ENCODE assay signal across 8 cellular contexts in genomic region chr3:194057570-194058188, GRCh38.
DNase-seq lines count a peak whose midpoint lies in the region; ATAC-seq, FAIRE-seq and TF ChIP-seq lines count a peak whose summit lies in the region.

No MANE protein-coding gene starts in this region.

- dilution Hi-C loops in keratinocyte (cut with MboI; ENCODE audit: extremely low pct_ligation_motif_present, low sequenced_read_pairs), result no loop called here

- peaks cover 18% of the 10 kb centered on the region for H3K4me1 ChIP-seq in Panc1 (ENCODE audit: control insufficient read depth, insufficient read depth, low read length)
- H3K4me1 ChIP-seq in keratinocyte (ENCODE audit: control insufficient read depth, extremely low read depth, insufficient read depth, low read length), result peaks cover 11% of the 10 kb centered on the region
- H3K4me1 ChIP-seq in thymus (ENCODE audit: control insufficient read depth, insufficient read depth, low read length), result peaks cover 3% of the 10 kb centered on the region

- WGBS in thymus, result 50% methylated on average over 8 of the region's 8 CpGs

- DNase-seq in activated T-cell treated with anti-CD3 and anti-CD28 coated beads, Interleukin-2, amount 50 U/mL, for 72 hours, result no peak
- no peak for DNase-seq in activated T-cell treated with anti-CD3 and anti-CD28 coated beads, Interleukin-2, amount 50 U/mL, for 1 hour
- DNase-seq in Panc1 (ENCODE audit: low read depth, low spot score) (no peak), keratinocyte (ENCODE audit: low read depth, low spot score) (no peak), HuH-7.5 (ENCODE audit: low spot score) (no peak), NCI-H69 (lab: John Stamatoyannopoulos, UW) (no peak)

- H2AFZ ChIP-seq in keratinocyte (ENCODE audit: control insufficient read depth, low read length), result no peak overlapping the region

- peaks cover 0 to 1% of the 10 kb centered on the region in 2 donors for H3K36me3 Mint-ChIP-seq in activated T-cell treated with anti-CD3 and anti-CD28 coated beads, Interleukin-2, amount 50 U/mL, for 72 hours (ENCODE audit: insufficient read depth in 2 of 2)

- TF ChIP-seq CTCF in Panc1 (IDR thresholded peaks at IDR 0.05) (no peak), keratinocyte (optimal IDR thresholded peaks at IDR 0.05 in 1 of 3, IDR thresholded peaks at IDR 0.05 in 1 of 3, conservative IDR thresholded peaks at IDR 0.05 in 1 of 3; ENCODE audit: extremely low read depth in 1 of 3, insufficient read depth in 2 of 3, low read length in 3 of 3) (no peak)

- H3K4me3 ChIP-seq in Panc1 (ENCODE audit: low read depth in 2 of 2, low read length in 2 of 2) (peak overlapping the region in 1 of 2 experiments; percentile 40; a peak in 1 of 4 replicates), keratinocyte (ENCODE audit: control insufficient read depth in 2 of 3, extremely low read depth in 1 of 3, insufficient read depth in 2 of 3, low read depth in 1 of 3, low read length in 3 of 3) (no peak overlapping the region), thymus (ENCODE audit: low read length) (peak overlapping the region; percentile 53)

- H3K27ac Mint-ChIP-seq in activated T-cell treated with anti-CD3 and anti-CD28 coated beads, Interleukin-2, amount 50 U/mL, for 72 hours, result peak overlapping the region; percentile 29

- POLR2A ChIA-PET in Panc1 (lab: Charles Lee), result no interaction called here

- no peaks in the 10 kb centered on the region for H3K79me2 ChIP-seq in keratinocyte (ENCODE audit: control insufficient read depth, insufficient read depth, low read length)

- H3K36me3 ChIP-seq in Panc1 (ENCODE audit: control insufficient read depth, insufficient read depth, low read length), result no peaks in the 10 kb centered on the region
- no peaks in the 10 kb centered on the region for H3K36me3 ChIP-seq in keratinocyte (ENCODE audit: control insufficient read depth in 2 of 2, extremely low read depth in 1 of 2, insufficient read depth in 2 of 2, low read length in 2 of 2)
- no peaks in the 10 kb centered on the region for H3K36me3 ChIP-seq in thymus (ENCODE audit: control insufficient read depth, insufficient read depth)

- no peaks in the 10 kb centered on the region for H3K9me3 Mint-ChIP-seq in activated T-cell treated with anti-CD3 and anti-CD28 coated beads, Interleukin-2, amount 50 U/mL, for 72 hours

- no peaks in the 10 kb centered on the region for H4K20me1 ChIP-seq in keratinocyte (ENCODE audit: control insufficient read depth, extremely low read depth, insufficient read depth, low read length)

- H3K27ac ChIP-seq in Panc1 (ENCODE audit: low read length), result peak overlapping the region; percentile 79
- H3K27ac ChIP-seq in keratinocyte (ENCODE audit: control insufficient read depth, insufficient read depth, low read length), result no peak overlapping the region
- no peak overlapping the region for H3K27ac ChIP-seq in thymus (ENCODE audit: low read depth)

- CTCF ChIA-PET in Panc1 (lab: Charles Lee), result interaction anchor here (0.7 kb wide), 1 partner anchor 27 kb away, joined by 3 read pairs; no protein-coding TSS in a partner anchor

- peaks cover 6% of the 10 kb centered on the region for H3K27me3 Mint-ChIP-seq in activated T-cell treated with anti-CD3 and anti-CD28 coated beads, Interleukin-2, amount 50 U/mL, for 72 hours (ENCODE audit: low read depth)

- no peak overlapping the region for H3K9ac ChIP-seq in keratinocyte (ENCODE audit: control insufficient read depth, extremely low read depth, insufficient read depth, low read length)

- H3K4me1 Mint-ChIP-seq in activated T-cell treated with anti-CD3 and anti-CD28 coated beads, Interleukin-2, amount 50 U/mL, for 72 hours (ENCODE audit: low read depth), result peaks cover 19% of the 10 kb centered on the region

- peak in 1 of 2 donors; percentile 29 for ATAC-seq in activated T-cell treated with anti-CD3 and anti-CD28 coated beads, Interleukin-2, amount 50 U/mL, for 72 hours (replicated peaks in 1 of 2)
- ATAC-seq in Panc1, result no peak
- no peak for ATAC-seq in GM21526 (IDR thresholded peaks at IDR 0.05; ENCODE audit: low FRiP score, unreplicated experiment)

- in situ Hi-C loops in Panc1 (cut with HindIII; ENCODE audit: low pct_unique_long_range_greater_than_20kb, low sequenced_read_pairs), result no loop called here

- H3K9me1 ChIP-seq in keratinocyte (ENCODE audit: control insufficient read depth, extremely low read depth, insufficient read depth, low read length), result no peaks in the 10 kb centered on the region

- H3K27me3 ChIP-seq in Panc1 (ENCODE audit: control insufficient read depth, insufficient read depth, low read length) (no peaks in the 10 kb centered on the region), keratinocyte (ENCODE audit: control insufficient read depth, extremely low read depth, insufficient read depth, low read length) (no peaks in the 10 kb centered on the region), thymus (ENCODE audit: control insufficient read depth, insufficient read depth) (no peaks in the 10 kb centered on the region)

- H3K4me3 Mint-ChIP-seq in activated T-cell treated with anti-CD3 and anti-CD28 coated beads, Interleukin-2, amount 50 U/mL, for 72 hours, result peak overlapping the region; percentile 74 to 75

- H3K4me2 ChIP-seq in keratinocyte (ENCODE audit: control insufficient read depth, extremely low read depth, insufficient read depth, low read depth, low read length), result peak overlapping the region; percentile 35

- BruUV-seq in Panc1 (replicated peaks; lab: Mats Ljungman, UMichigan), result no TSS peak

- H3K9me3 ChIP-seq in Panc1 (ENCODE audit: control insufficient read depth, insufficient read depth, low read depth, low read length) (no peaks in the 10 kb centered on the region), keratinocyte (ENCODE audit: control insufficient read depth, low read depth, low read length) (no peaks in the 10 kb centered on the region), thymus (ENCODE audit: control insufficient read depth) (no peaks in the 10 kb centered on the region)

- FAIRE-seq in keratinocyte (lab: Jason Lieb, UNC), result no peak

- intact Hi-C loops in Panc1 (cut with micrococcal nuclease; ENCODE audit: unreplicated experiment), result no loop called here
